Comparison of ENCODE assay signal across 11 cellular contexts in genomic region chr11:8087185-8087584, GRCh38.
DNase-seq lines count a peak whose midpoint lies in the region; ATAC-seq and TF ChIP-seq lines count a peak whose summit lies in the region.
"Had no signal": no experiment of that assay in that cellular context is flagged by ENCODE, and none has a peak within 500 bp of the region (broad histone marks: within the 10 kb centered on the region; RNA-seq: fewer than 3 reads in every experiment).

No MANE protein-coding gene starts in this region.

- in situ Hi-C loops in GM13977 (cut with MboI; ENCODE audit: low pct_unique_long_range_greater_than_20kb, low sequenced_read_pairs, unreplicated experiment) = no loop called here

- POLR2A ChIA-PET in AG04449 (lab: Yijun Ruan, JAX) = no interaction called here

- CTCF ChIA-PET in AG04449 (lab: Yijun Ruan, JAX) = interaction anchor here (1.1 to 22.7 kb wide), 9 partner anchors 2 to 195 kb away, joined by 3 to 1552 read pairs (median 242); partner anchors contain the start of genes EIF3F and TUB

- DNase-seq in AG04449 (ENCODE audit: low read depth, low spot score) (no peak), GM13977 (ENCODE audit: low spot score) (no peak), NCI-H146 treated with DMSO at 0.1 percent for 48 hours (lab: John Stamatoyannopoulos, UW; ENCODE audit: unreplicated experiment) (peak; percentile 25), fibroblast of mammary gland (ENCODE audit: low read depth) (no peak), DMS 273 (lab: John Stamatoyannopoulos, UW; ENCODE audit: unreplicated experiment) (no peak)
- no peak for DNase-seq in effector CD4-positive, alpha-beta T cell
- DNase-seq: DMS153, NCI-H748 treated with DMSO at 0.1 percent for 48 hours, ovary had no signal

- no peak for ATAC-seq in HG03342 (IDR thresholded peaks at IDR 0.05; ENCODE audit: unreplicated experiment)
- ATAC-seq in HG03196 (IDR thresholded peaks at IDR 0.05; ENCODE audit: unreplicated experiment) = no peak

- H3K4me3 ChIP-seq in AG04449 (ENCODE audit: low read depth, low read length) (no peak overlapping the region), fibroblast of mammary gland (ENCODE audit: control insufficient read depth, low read depth, low read length) (no peak overlapping the region)
- H3K4me3 ChIP-seq: ovary had no signal

- TF ChIP-seq CTCF in AG04449 (IDR thresholded peaks at IDR 0.05; ENCODE audit: insufficient read depth, low read length, missing control alignments) = peak; percentile 32
- peak; percentile 9 for TF ChIP-seq CTCF in GM13977 (IDR thresholded peaks at IDR 0.05; ENCODE audit: extremely low read depth, insufficient read depth, missing control alignments)
- peak; percentile 18 for TF ChIP-seq CTCF in fibroblast of mammary gland (conservative IDR thresholded peaks at IDR 0.05; ENCODE audit: control insufficient read depth, insufficient read depth, low read depth, low read length)
